In genomic region chr1:208467401-208467800, GRCh38 we compare ENCODE assay signal across 9 cellular contexts.
"Had no signal": no experiment of that assay in that cellular context is flagged by ENCODE, and none has a peak within 500 bp of the region (broad histone marks: within the 10 kb centered on the region; RNA-seq: fewer than 3 reads in every experiment).

No MANE protein-coding gene starts in this region.

- H3K4me2 ChIP-seq: GM23338 had no signal

- H3K9ac ChIP-seq: GM23248 had no signal

- H3K4me1 ChIP-seq: HAP-1 had no signal

- H3K4me1 Mint-ChIP-seq: GM23338, H9 had no signal

- H3K36me3 ChIP-seq: HAP-1 had no signal

- H3K4me3 Mint-ChIP-seq: GM23338, H9, HFFc6 had no signal

- DNase-seq: GM23248, GOT3, H7, H9, HCEC 1CT, HFFc6 had no signal

- H2AFZ ChIP-seq: GM23248, GM23338 had no signal

- H3K4me3 ChIP-seq: GM23248, GM23338, HAP-1 had no signal

- H3K9me3 Mint-ChIP-seq: GM23338, H9, HFFc6 had no signal

- H3K9me3 ChIP-seq: HAP-1 had no signal

- H3K27ac Mint-ChIP-seq: GM23338, H9, HFFc6 had no signal

- H3K27ac ChIP-seq: GM23248 had no signal

- ATAC-seq: GM23338, HCT116 had no signal
